ENCODE assay signal across 12 cellular contexts in genomic region chr2:64222351-64222750, GRCh38.
DNase-seq lines count a peak whose midpoint lies in the region; ATAC-seq, FAIRE-seq and TF ChIP-seq lines count a peak whose summit lies in the region.
"Had no signal": no experiment of that assay in that cellular context is flagged by ENCODE, and none has a peak within 500 bp of the region (broad histone marks: within the 10 kb centered on the region; RNA-seq: fewer than 3 reads in every experiment).

No MANE protein-coding gene starts in this region.

- no peak for FAIRE-seq in astrocyte (lab: Jason Lieb, UNC)

- H3K4me3 ChIP-seq in KMS-11 (IDR thresholded peaks at IDR 0.05; ENCODE audit: insufficient read depth, low read depth, low read length) (no peak overlapping the region), astrocyte (ENCODE audit: insufficient read depth, low read depth, low read length) (no peak overlapping the region), heart right ventricle (no peak overlapping the region)

- no peaks in the 10 kb centered on the region for H3K9me3 Mint-ChIP-seq in astrocyte (ENCODE audit: unreplicated experiment)
- H3K9me3 Mint-ChIP-seq: natural killer cell treated with Interleukin-12 subunit alpha and Interleukin-12 subunit beta and Interleukin-15 and Interleukin-18, amount 100 ng/mL, for 72 hours had no signal

- H3K4me1 ChIP-seq in KMS-11 (ENCODE audit: low read depth, poor library complexity, severe bottlenecking) (peaks cover 30% of the 10 kb centered on the region), astrocyte (ENCODE audit: insufficient read depth, low read length) (no peaks in the 10 kb centered on the region), heart right ventricle (peaks cover 2 to 62% (median 29%) of the 10 kb centered on the region in 9 donors)

- H3K9ac ChIP-seq in KMS-11, result no peak overlapping the region
- H3K9ac ChIP-seq in astrocyte (ENCODE audit: low read length), result no peak overlapping the region

- no peaks in the 10 kb centered on the region for H3K79me2 ChIP-seq in KMS-11 (ENCODE audit: insufficient read depth, low read depth)
- no peaks in the 10 kb centered on the region for H3K79me2 ChIP-seq in astrocyte (ENCODE audit: insufficient read depth, low read length)

- H3K27ac Mint-ChIP-seq in astrocyte (ENCODE audit: unreplicated experiment), result no peak overlapping the region

- DNase-seq in astrocyte (ENCODE audit: low read depth) (peak; percentile 73), heart right ventricle (peak in 1 of 2 donors; percentile 53), renal cortical epithelial cell (ENCODE audit: low read depth) (peak; percentile 41), Kasumi-1 (lab: John Stamatoyannopoulos, UW) (no peak), germinal center (ENCODE audit: low spot score) (no peak), posterior cingulate gyrus (no peak)
- DNase-seq: DMS 273 treated with DMSO at 0.1 percent for 48 hours; NCI-H1694; stimulated activated CD4-positive, alpha-beta T cell treated with anti-CD3 and anti-CD28 coated beads, Interleukin-1b, Interleukin-23, amount 100 ng/mL, for 48 hours had no signal

- no peak overlapping the region for H3K4me3 Mint-ChIP-seq in astrocyte (ENCODE audit: unreplicated experiment)

- no peaks in the 10 kb centered on the region for H3K27me3 Mint-ChIP-seq in astrocyte (ENCODE audit: low read depth, unreplicated experiment)

- H3K36me3 ChIP-seq in KMS-11 (ENCODE audit: insufficient read depth), result no peaks in the 10 kb centered on the region
- no peaks in the 10 kb centered on the region for H3K36me3 ChIP-seq in astrocyte (ENCODE audit: insufficient read depth, low read length)
- no peaks in the 10 kb centered on the region for H3K36me3 ChIP-seq in heart right ventricle

- H3K36me3 Mint-ChIP-seq in astrocyte (ENCODE audit: low read depth, unreplicated experiment), result no peaks in the 10 kb centered on the region
- H3K36me3 Mint-ChIP-seq: natural killer cell treated with Interleukin-12 subunit alpha and Interleukin-12 subunit beta and Interleukin-15 and Interleukin-18, amount 100 ng/mL, for 72 hours had no signal

- H3K27ac ChIP-seq in KMS-11 (no peak overlapping the region), astrocyte (ENCODE audit: low read depth, low read length) (no peak overlapping the region), heart right ventricle (peak overlapping the region in 6 of 10 donors; percentile 4 to 80 (median 44))

- H2AFZ ChIP-seq in KMS-11 (ENCODE audit: low read depth), result no peak overlapping the region
- H2AFZ ChIP-seq in astrocyte (ENCODE audit: low read depth, low read length), result no peak overlapping the region

- intact Hi-C loops in heart right ventricle (cut with DNase I) (loop anchor here in 2 of 10 donors (5.0 to 10.0 kb wide), 2 partner anchors 75 to 168 kb away; no protein-coding TSS in a partner anchor), posterior cingulate gyrus (cut with DNase I) (no loop called here)

- WGBS in heart right ventricle, 2 donors, result 9 to 16% methylated on average over 2 of the region's 2 CpGs

- ATAC-seq in heart right ventricle (peak; percentile 64 to 89 (median 86)), HG03039 (IDR thresholded peaks at IDR 0.05; ENCODE audit: unreplicated experiment) (no peak)

- H4K20me1 ChIP-seq in KMS-11 (ENCODE audit: insufficient read depth) (no peaks in the 10 kb centered on the region), astrocyte (ENCODE audit: insufficient read depth, low read length) (no peaks in the 10 kb centered on the region)

- H3K9me3 ChIP-seq in astrocyte (ENCODE audit: insufficient read depth, low read depth, low read length) (no peaks in the 10 kb centered on the region), heart right ventricle (no peaks in the 10 kb centered on the region)

- H3K27me3 ChIP-seq in KMS-11 (ENCODE audit: insufficient read depth, low read depth) (no peaks in the 10 kb centered on the region), astrocyte (ENCODE audit: insufficient read depth, low read length) (peaks cover 29% of the 10 kb centered on the region), heart right ventricle (no peaks in the 10 kb centered on the region)

- peaks cover 18% of the 10 kb centered on the region for H3K4me1 Mint-ChIP-seq in astrocyte (ENCODE audit: low read depth, unreplicated experiment)

- no peak for TF ChIP-seq CTCF in KMS-11 (conservative IDR thresholded peaks at IDR 0.05; ENCODE audit: low read depth, low read length)
- TF ChIP-seq CTCF in astrocyte (IDR thresholded peaks at IDR 0.05; ENCODE audit: insufficient read depth, low read depth, low read length), result no peak
- no peak for TF ChIP-seq CTCF in heart right ventricle (IDR thresholded peaks at IDR 0.05)

- H3K4me2 ChIP-seq in KMS-11 (0 out of 2 replicates have a peak overlapping the region, but pooled peaks have one; percentile 11), astrocyte (ENCODE audit: low read length) (no peak overlapping the region)

Comparison
In these comparisons a context has a peak if more than half of its experiments do, and no peak if none do; other contexts are left out.
1. H3K27ac ChIP-seq: peak in heart right ventricle (6 of 10); none in KMS-11 (single experiment) and astrocyte (single experiment).
2. DNase-seq: peak in astrocyte (single experiment) and renal cortical epithelial cell (single experiment); none in Kasumi-1 (0 of 2), germinal center (single experiment) and posterior cingulate gyrus (0 of 10).